10 cellular contexts compared by ENCODE assay signal in genomic region chr4:140158234-140159030, GRCh38. TPM values are rescaled to one million over a fixed set of nuclear protein-coding genes. Genes with fewer than 3 reads are reported as not detected.
DNase-seq lines count a peak whose midpoint lies in the region; ATAC-seq and TF ChIP-seq lines count a peak whose summit lies in the region.
"Had no signal": no experiment of that assay in that cellular context is flagged by ENCODE, and none has a peak within 500 bp of the region (broad histone marks: within the 10 kb centered on the region; RNA-seq: fewer than 3 reads in every experiment).

No MANE protein-coding gene starts in this region.

- no peak overlapping the region for H3K56ac ChIP-seq in IMR-90 (ENCODE audit: extremely low read depth, insufficient read depth, low read length)

- H3K9me3 ChIP-seq in IMR-90 (ENCODE audit: control insufficient read depth, insufficient read depth, low read length): no peaks in the 10 kb centered on the region
- no peaks in the 10 kb centered on the region for H3K9me3 ChIP-seq in colonic mucosa
- H3K9me3 ChIP-seq in sigmoid colon: peaks cover 0 to 3% (median 0%) of the 10 kb centered on the region in 4 donors

- H3K9ac ChIP-seq in IMR-90 (ENCODE audit: low read depth, low read length) (no peak overlapping the region; the same call in 1 of the 2 replicates), colonic mucosa (ENCODE audit: low read depth in 2 of 2, low read length in 2 of 2) (no peak overlapping the region)

- TF ChIP-seq EP300 in sigmoid colon (IDR thresholded peaks at IDR 0.05): peak; percentile 71 to 88 (median 82)

- H3K4me2 ChIP-seq in IMR-90 (ENCODE audit: low read depth, low read length): no peak overlapping the region

- no peak overlapping the region for H2BK20ac ChIP-seq in IMR-90 (ENCODE audit: low read depth, low read length)

- dilution Hi-C loops in IMR-90 (cut with HindIII; ENCODE audit: low sequenced_read_pairs, unreplicated experiment): no loop called here

- WGBS in IMR-90 (ENCODE audit: extremely low coverage in 2 of 2, insufficient read length in 1 of 2), 2 experiments: no CpG with 5 or more reads among the region's 5 CpGs
- 7 to 41% methylated on average over 5 of the region's 5 CpGs for WGBS in sigmoid colon, 2 donors

- no peak overlapping the region for H2AK5ac ChIP-seq in IMR-90 (ENCODE audit: low read depth, low read length)

- intact Hi-C loops in IMR-90 (cut with micrococcal nuclease): no loop called here
- intact Hi-C loops in colonic mucosa (cut with DNase I): no loop called here
- intact Hi-C loops in sigmoid colon (cut with DNase I): loop anchor here (10.0 kb wide), 4 partner anchors 344 to 854 kb away; partner anchors contain the start of genes MGST2, NAA15, NDUFC1 and SETD7
- intact Hi-C loops in cardiac septum (cut with DNase I): no loop called here

- no peak overlapping the region for H3K18ac ChIP-seq in IMR-90 (ENCODE audit: low read depth, low read length)

- DNase-seq in IMR-90 (peak; percentile 37), NCI-H69 (lab: John Stamatoyannopoulos, UW) (peak; percentile 94), colonic mucosa (peak; percentile 74), sigmoid colon (no peak), cardiac septum (ENCODE audit: low spot score) (no peak), hippocampal formation (lab: John Stamatoyannopoulos, UW) (no peak)
- DNase-seq: T-helper 2 cell had no signal

- H2AFZ ChIP-seq in IMR-90 (replicated peaks; ENCODE audit: low read length, poor library complexity): no peak overlapping the region

- H4K8ac ChIP-seq in IMR-90 (ENCODE audit: low read depth in 2 of 2, low read length in 2 of 2): no peak overlapping the region

- TF ChIP-seq RAD21 in IMR-90 (IDR thresholded peaks at IDR 0.05; ENCODE audit: low read length): no peak

- in situ Hi-C loops in IMR-90 (cut with MboI; ENCODE audit: low sequenced_read_pairs): loop anchor here (10.0 kb wide), 3 partner anchors 114 to 424 kb away; no protein-coding TSS in a partner anchor

- POLR2A ChIA-PET in IMR-90 (lab: Charles Lee; ENCODE audit: unreplicated experiment): interaction anchor here (1.1 kb wide), 1 partner anchor 80 kb away, joined by 3 read pairs; no protein-coding TSS in a partner anchor

- no peak overlapping the region for H2BK5ac ChIP-seq in IMR-90 (ENCODE audit: low read depth, low read length, poor library complexity, severe bottlenecking)

- no peak overlapping the region for H2AK9ac ChIP-seq in IMR-90 (replicated peaks; ENCODE audit: low read depth, low read length, poor library complexity)

- H4K91ac ChIP-seq in IMR-90 (ENCODE audit: insufficient read depth, low read depth, low read length): no peak overlapping the region

- H3K9me1 ChIP-seq in IMR-90 (ENCODE audit: insufficient read depth, low read length): peaks cover 2% of the 10 kb centered on the region

- TF ChIP-seq POLR2A in IMR-90 (IDR thresholded peaks at IDR 0.05; ENCODE audit: low read depth, low read length) (no peak), sigmoid colon (IDR thresholded peaks at IDR 0.05) (no peak)

- H3K23ac ChIP-seq in IMR-90 (ENCODE audit: low read depth, low read length): no peak overlapping the region

- H3K36me3 ChIP-seq in IMR-90 (ENCODE audit: control insufficient read depth, insufficient read depth, low read length): no peaks in the 10 kb centered on the region
- H3K36me3 ChIP-seq in colonic mucosa: no peaks in the 10 kb centered on the region
- no peaks in the 10 kb centered on the region for H3K36me3 ChIP-seq in sigmoid colon

- no peaks in the 10 kb centered on the region for H3K27me3 ChIP-seq in IMR-90 (ENCODE audit: control insufficient read depth, insufficient read depth, low read length)
- H3K27me3 ChIP-seq in colonic mucosa: no peaks in the 10 kb centered on the region
- H3K27me3 ChIP-seq in sigmoid colon: no peaks in the 10 kb centered on the region

- no peak for ATAC-seq in IMR-90 (ENCODE audit: low read depth)
- ATAC-seq in GM18909 (IDR thresholded peaks at IDR 0.05; ENCODE audit: poor library complexity, unreplicated experiment): no peak
- no peak for ATAC-seq in GM19452 (IDR thresholded peaks at IDR 0.05; ENCODE audit: unreplicated experiment)
- ATAC-seq: activated T-helper 17 cell treated with anti-CD3 and anti-CD28 coated beads, Interleukin-2, amount 50 U/mL, for 72 hours had no signal

- H4K5ac ChIP-seq in IMR-90 (ENCODE audit: low read depth, low read length): no peak overlapping the region

- H4K20me1 ChIP-seq in IMR-90 (ENCODE audit: insufficient read depth, low read length): no peaks in the 10 kb centered on the region

- H3K4me1 ChIP-seq in IMR-90 (ENCODE audit: control insufficient read depth, insufficient read depth, low read length) (peaks cover 8% of the 10 kb centered on the region), colonic mucosa (no peaks in the 10 kb centered on the region), sigmoid colon (peaks cover 0 to 43% (median 38%) of the 10 kb centered on the region in 4 donors)

- no peak overlapping the region for H2BK120ac ChIP-seq in IMR-90 (ENCODE audit: low read depth, low read length)

- H3K79me1 ChIP-seq in IMR-90 (ENCODE audit: low read depth in 1 of 2, low read length in 2 of 2): no peaks in the 10 kb centered on the region

- CTCF ChIA-PET in IMR-90 (lab: Yijun Ruan, JAX): interaction anchor here (1.0 kb wide), 2 partner anchors 75 to 95 kb away, joined by 3 read pairs; no protein-coding TSS in a partner anchor

- no peak overlapping the region for H2BK15ac ChIP-seq in IMR-90 (ENCODE audit: low read depth, low read length)

- TF ChIP-seq CTCF in IMR-90 (conservative IDR thresholded peaks at IDR 0.05; ENCODE audit: low read depth, low read length): no peak
- TF ChIP-seq CTCF in colonic mucosa (IDR thresholded peaks at IDR 0.05): no peak
- TF ChIP-seq CTCF in sigmoid colon (IDR thresholded peaks at IDR 0.05): no peak

- no peak overlapping the region for H3K4ac ChIP-seq in IMR-90 (ENCODE audit: low read depth, low read length)

- BruUV-seq in IMR-90 (replicated peaks; lab: Mats Ljungman, UMichigan): no TSS peak

- H3K27ac ChIP-seq in IMR-90 (ENCODE audit: insufficient read depth, low read length) (peak overlapping the region; percentile 58; the same call in 1 of the 2 replicates), colonic mucosa (peak overlapping the region; percentile 42), sigmoid colon (peak overlapping the region; percentile 66 to 85 (median 82))

- no peak overlapping the region for H3K14ac ChIP-seq in IMR-90 (replicated peaks; ENCODE audit: low read depth, low read length)

- no peak overlapping the region for H3K4me3 ChIP-seq in IMR-90 (ENCODE audit: insufficient read depth, low read depth, low read length)
- H3K4me3 ChIP-seq in colonic mucosa: no peak overlapping the region
- H3K4me3 ChIP-seq in sigmoid colon: no peak overlapping the region

TF ChIP-seq in IMR-90, 13 proteins besides CTCF, POLR2A, EP300 and RAD21:
- TF ChIP-seq RFX5 (IDR thresholded peaks at IDR 0.05; ENCODE audit: low read depth, low read length) (no peak), SMC3 (IDR thresholded peaks at IDR 0.05; ENCODE audit: low read depth, low read length) (no peak), MAZ (IDR thresholded peaks at IDR 0.05; ENCODE audit: borderline replicate concordance, low read depth, low read length) (no peak), FOS (IDR thresholded peaks at IDR 0.05; ENCODE audit: low read depth, low read length) (no peak), CHD1 (IDR thresholded peaks at IDR 0.05; ENCODE audit: low read depth, low read length) (no peak), CEBPB (IDR thresholded peaks at IDR 0.05; ENCODE audit: low read depth, low read length) (no peak), NFE2L2 (IDR thresholded peaks at IDR 0.05; ENCODE audit: low read depth, low read length) (no peak), USF2 (IDR thresholded peaks at IDR 0.05; ENCODE audit: low read depth, low read length) (no peak), BHLHE40 (IDR thresholded peaks at IDR 0.05; ENCODE audit: low read depth, low read length) (no peak), MAFK (IDR thresholded peaks at IDR 0.05; ENCODE audit: low read depth, low read length) (no peak), RCOR1 (IDR thresholded peaks at IDR 0.05; ENCODE audit: insufficient replicate concordance, low read length) (no peak), MXI1 (IDR thresholded peaks at IDR 0.05; ENCODE audit: borderline replicate concordance, low read depth, low read length) (no peak)
- TF ChIP-seq, protein P1, sequence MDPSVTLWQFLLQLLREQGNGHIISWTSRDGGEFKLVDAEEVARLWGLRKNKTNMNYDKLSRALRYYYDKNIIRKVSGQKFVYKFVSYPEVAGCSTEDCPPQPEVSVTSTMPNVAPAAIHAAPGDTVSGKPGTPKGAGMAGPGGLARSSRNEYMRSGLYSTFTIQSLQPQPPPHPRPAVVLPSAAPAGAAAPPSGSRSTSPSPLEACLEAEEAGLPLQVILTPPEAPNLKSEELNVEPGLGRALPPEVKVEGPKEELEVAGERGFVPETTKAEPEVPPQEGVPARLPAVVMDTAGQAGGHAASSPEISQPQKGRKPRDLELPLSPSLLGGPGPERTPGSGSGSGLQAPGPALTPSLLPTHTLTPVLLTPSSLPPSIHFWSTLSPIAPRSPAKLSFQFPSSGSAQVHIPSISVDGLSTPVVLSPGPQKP (IDR thresholded peaks at IDR 0.05; ENCODE audit: borderline replicate concordance, low read depth, low read length): no peak

RNA-seq across cellular contexts. Expression of gene MAML3, which starts 4.4 kb away (rescaled TPM):
- total RNA-seq in IMR-90 (2012; rRNA removed) (0.90 and 1.1 TPM in 2 replicates), colonic mucosa (10 to 100 TPM in 1 of 2 donors, 1 to 10 TPM in 1; 9.3 to 10.1 TPM), sigmoid colon (10 to 100 TPM in 1 of 4 donors, 1 to 10 TPM in 3; 5.0 to 16.3 (median 7.6) TPM), cardiac septum (4.1 TPM)
- polyA plus RNA-seq in IMR-90 (2012; rRNA removed) (1.7 and 2.0 TPM in 2 replicates), sigmoid colon (1 to 10 TPM; 3.5 to 5.4 (median 4.2) TPM)
- polyA plus RNA-seq in IMR-90 (2012; cell fraction: cytosol; rRNA removed): 0.78 and 1.8 TPM in 2 replicates
- polyA plus RNA-seq in IMR-90 (2012; cell fraction: nucleus; rRNA removed; ENCODE audit: low replicate concordance): 1.3 and 2.3 TPM in 2 replicates

Comparison
In these comparisons a context has a peak if more than half of its experiments do, and no peak if none do; other contexts are left out.
1. DNase-seq: peak in IMR-90 (single experiment), NCI-H69 (single experiment) and colonic mucosa (single experiment); none in sigmoid colon (single experiment), cardiac septum (single experiment) and hippocampal formation (0 of 2).
2. Peak in every context shown above with its lines, with median percentiles within 50 percentile points of each other: H3K27ac ChIP-seq.